In genomic region chr15:36658321-36658720, GRCh38 we compare ENCODE assay signal across 1 cellular context.
TF ChIP-seq lines count a peak whose summit lies in the region.

No MANE protein-coding gene starts in this region.

TF ChIP-seq in HEK293, 187 proteins besides CTCF, POLR2A, EP300 and RAD21 (continued from another document):
- TF ChIP-seq, protein P1, sequence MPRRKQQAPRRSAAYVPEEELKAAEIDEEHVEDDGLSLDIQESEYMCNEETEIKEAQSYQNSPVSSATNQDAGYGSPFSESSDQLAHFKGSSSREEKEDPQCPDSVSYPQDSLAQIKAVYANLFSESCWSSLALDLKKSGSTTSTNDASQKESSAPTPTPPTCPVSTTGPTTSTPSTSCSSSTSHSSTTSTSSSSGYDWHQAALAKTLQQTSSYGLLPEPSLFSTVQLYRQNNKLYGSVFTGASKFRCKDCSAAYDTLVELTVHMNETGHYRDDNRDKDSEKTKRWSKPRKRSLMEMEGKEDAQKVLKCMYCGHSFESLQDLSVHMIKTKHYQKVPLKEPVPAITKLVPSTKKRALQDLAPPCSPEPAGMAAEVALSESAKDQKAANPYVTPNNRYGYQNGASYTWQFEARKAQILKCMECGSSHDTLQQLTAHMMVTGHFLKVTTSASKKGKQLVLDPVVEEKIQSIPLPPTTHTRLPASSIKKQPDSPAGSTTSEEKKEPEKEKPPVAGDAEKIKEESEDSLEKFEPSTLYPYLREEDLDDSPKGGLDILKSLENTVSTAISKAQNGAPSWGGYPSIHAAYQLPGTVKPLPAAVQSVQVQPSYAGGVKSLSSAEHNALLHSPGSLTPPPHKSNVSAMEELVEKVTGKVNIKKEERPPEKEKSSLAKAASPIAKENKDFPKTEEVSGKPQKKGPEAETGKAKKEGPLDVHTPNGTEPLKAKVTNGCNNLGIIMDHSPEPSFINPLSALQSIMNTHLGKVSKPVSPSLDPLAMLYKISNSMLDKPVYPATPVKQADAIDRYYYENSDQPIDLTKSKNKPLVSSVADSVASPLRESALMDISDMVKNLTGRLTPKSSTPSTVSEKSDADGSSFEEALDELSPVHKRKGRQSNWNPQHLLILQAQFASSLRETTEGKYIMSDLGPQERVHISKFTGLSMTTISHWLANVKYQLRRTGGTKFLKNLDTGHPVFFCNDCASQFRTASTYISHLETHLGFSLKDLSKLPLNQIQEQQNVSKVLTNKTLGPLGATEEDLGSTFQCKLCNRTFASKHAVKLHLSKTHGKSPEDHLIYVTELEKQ (tag by site-specific recombination; IDR thresholded peaks at IDR 0.05; ENCODE audit: borderline replicate concordance), result no peak
- TF ChIP-seq SETDB1 (IDR thresholded peaks at IDR 0.05; ENCODE audit: insufficient read length, low read length) (no peak), ZBTB1 (tag by site-specific recombination; IDR thresholded peaks at IDR 0.05) (no peak), ZNF660 (tag by site-specific recombination; IDR thresholded peaks at IDR 0.05) (no peak), ZNF133 (tag by site-specific recombination; IDR thresholded peaks at IDR 0.05) (no peak), ZNF514 (tag by site-specific recombination; IDR thresholded peaks at IDR 0.05) (no peak), ZNF623 (tag by site-specific recombination; IDR thresholded peaks at IDR 0.05) (no peak), ZNF548 (tag by site-specific recombination; IDR thresholded peaks at IDR 0.05) (no peak), ZNF266 (tag by site-specific recombination; IDR thresholded peaks at IDR 0.05; ENCODE audit: low read depth) (no peak), FEZF1 (tag by site-specific recombination; IDR thresholded peaks at IDR 0.05) (peak; percentile 54), WT1 (tag by site-specific recombination; IDR thresholded peaks at IDR 0.05) (peak; percentile 59; the same call in 1 of the 2 replicates), ZBTB8A (tag by site-specific recombination; IDR thresholded peaks at IDR 0.05) (no peak), GLIS1 (tag by site-specific recombination; IDR thresholded peaks at IDR 0.05) (0 out of 2 replicates have a peak, but pooled peaks have one; percentile 9), BCL11A (tag by site-specific recombination; IDR thresholded peaks at IDR 0.05; ENCODE audit: low read depth) (0 out of 2 replicates have a peak, but pooled peaks have one; percentile 31), ZNF146 (tag by site-specific recombination; IDR thresholded peaks at IDR 0.05) (no peak), ZNF366 (tag by site-specific recombination; conservative IDR thresholded peaks at IDR 0.05) (0 out of 2 replicates have a peak, but pooled peaks have one; percentile 48), ZBTB21 (tag by site-specific recombination; IDR thresholded peaks at IDR 0.05) (no peak), ZNF292 (tag by site-specific recombination; IDR thresholded peaks at IDR 0.05; ENCODE audit: borderline replicate concordance, low read depth) (no peak), ZNF112 (tag by site-specific recombination; IDR thresholded peaks at IDR 0.05) (no peak), ZNF19 (tag by site-specific recombination; IDR thresholded peaks at IDR 0.05; ENCODE audit: low read depth) (no peak), ZNF155 (tag by site-specific recombination; IDR thresholded peaks at IDR 0.05) (no peak), GLI4 (tag by site-specific recombination; IDR thresholded peaks at IDR 0.05) (no peak), ZNF571 (tag by site-specific recombination; IDR thresholded peaks at IDR 0.05) (no peak)
- TF ChIP-seq, protein P2, sequence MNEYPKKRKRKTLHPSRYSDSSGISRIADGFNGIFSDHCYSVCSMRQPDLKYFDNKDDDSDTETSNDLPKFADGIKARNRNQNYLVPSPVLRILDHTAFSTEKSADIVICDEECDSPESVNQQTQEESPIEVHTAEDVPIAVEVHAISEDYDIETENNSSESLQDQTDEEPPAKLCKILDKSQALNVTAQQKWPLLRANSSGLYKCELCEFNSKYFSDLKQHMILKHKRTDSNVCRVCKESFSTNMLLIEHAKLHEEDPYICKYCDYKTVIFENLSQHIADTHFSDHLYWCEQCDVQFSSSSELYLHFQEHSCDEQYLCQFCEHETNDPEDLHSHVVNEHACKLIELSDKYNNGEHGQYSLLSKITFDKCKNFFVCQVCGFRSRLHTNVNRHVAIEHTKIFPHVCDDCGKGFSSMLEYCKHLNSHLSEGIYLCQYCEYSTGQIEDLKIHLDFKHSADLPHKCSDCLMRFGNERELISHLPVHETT (tag by site-specific recombination; IDR thresholded peaks at IDR 0.05), result no peak
- TF ChIP-seq, protein P3, sequence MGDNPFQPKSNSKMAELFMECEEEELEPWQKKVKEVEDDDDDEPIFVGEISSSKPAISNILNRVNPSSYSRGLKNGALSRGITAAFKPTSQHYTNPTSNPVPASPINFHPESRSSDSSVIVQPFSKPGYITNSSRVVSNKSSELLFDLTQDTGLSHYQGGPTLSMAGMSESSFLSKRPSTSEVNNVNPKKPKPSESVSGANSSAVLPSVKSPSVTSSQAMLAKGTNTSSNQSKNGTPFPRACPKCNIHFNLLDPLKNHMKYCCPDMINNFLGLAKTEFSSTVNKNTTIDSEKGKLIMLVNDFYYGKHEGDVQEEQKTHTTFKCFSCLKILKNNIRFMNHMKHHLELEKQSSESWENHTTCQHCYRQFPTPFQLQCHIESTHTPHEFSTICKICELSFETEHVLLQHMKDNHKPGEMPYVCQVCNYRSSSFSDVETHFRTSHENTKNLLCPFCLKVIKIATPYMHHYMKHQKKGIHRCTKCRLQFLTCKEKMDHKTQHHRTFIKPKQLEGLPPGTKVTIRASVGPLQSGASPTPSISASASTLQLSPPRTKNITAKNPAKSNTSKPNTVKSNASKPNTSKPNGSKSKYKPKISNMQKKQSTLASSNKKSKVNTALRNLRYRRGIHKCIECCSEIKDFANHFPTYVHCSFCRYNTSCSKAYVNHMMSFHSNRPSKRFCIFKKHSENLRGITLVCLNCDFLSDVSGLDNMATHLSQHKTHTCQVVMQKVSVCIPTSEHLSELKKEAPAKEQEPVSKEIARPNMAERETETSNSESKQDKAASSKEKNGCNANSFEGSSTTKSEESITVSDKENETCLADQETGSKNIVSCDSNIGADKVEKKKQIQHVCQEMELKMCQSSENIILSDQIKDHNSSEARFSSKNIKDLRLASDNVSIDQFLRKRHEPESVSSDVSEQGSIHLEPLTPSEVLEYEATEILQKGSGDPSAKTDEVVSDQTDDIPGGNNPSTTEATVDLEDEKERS (tag by site-specific recombination; IDR thresholded peaks at IDR 0.05), result no peak
- TF ChIP-seq, protein P4, sequence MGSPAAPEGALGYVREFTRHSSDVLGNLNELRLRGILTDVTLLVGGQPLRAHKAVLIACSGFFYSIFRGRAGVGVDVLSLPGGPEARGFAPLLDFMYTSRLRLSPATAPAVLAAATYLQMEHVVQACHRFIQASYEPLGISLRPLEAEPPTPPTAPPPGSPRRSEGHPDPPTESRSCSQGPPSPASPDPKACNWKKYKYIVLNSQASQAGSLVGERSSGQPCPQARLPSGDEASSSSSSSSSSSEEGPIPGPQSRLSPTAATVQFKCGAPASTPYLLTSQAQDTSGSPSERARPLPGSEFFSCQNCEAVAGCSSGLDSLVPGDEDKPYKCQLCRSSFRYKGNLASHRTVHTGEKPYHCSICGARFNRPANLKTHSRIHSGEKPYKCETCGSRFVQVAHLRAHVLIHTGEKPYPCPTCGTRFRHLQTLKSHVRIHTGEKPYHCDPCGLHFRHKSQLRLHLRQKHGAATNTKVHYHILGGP (tag by site-specific recombination; IDR thresholded peaks at IDR 0.05), result no peak
